In the genomic region with DNA sequence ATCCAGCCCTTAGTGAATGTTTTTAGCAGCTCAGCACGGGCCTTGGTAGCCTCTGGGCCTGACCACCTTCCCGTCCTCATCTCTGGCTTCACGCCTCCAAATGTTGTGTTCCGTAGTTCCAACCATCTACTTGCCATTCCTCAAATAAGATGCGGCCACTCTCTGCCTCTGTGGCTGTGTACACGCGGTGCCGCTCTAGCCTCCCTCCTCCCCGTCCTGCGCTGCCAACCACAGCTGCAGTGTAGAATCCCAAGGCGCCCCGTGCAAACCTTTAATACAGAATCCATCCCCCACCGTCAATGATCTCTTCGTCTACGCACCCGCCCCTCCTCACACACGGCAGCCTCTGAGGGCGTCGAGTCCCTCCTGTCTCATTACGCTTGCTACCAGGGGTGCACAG, we compare ENCODE assay signal across 20 cellular contexts.
DNase-seq lines count a peak whose midpoint lies in the region; ATAC-seq, FAIRE-seq and TF ChIP-seq lines count a peak whose summit lies in the region.
"Had no signal": no experiment of that assay in that cellular context is flagged by ENCODE, and none has a peak within 500 bp of the region (broad histone marks: within the 10 kb centered on the region; RNA-seq: fewer than 3 reads in every experiment).

No MANE protein-coding gene starts in this region.

- peaks cover 21% of the 10 kb centered on the region for H3K36me3 Mint-ChIP-seq in activated CD8-positive, alpha-beta T cell treated with anti-CD3 and anti-CD28 coated beads for 36 hours (ENCODE audit: low read depth)
- peaks cover 16% of the 10 kb centered on the region for H3K36me3 Mint-ChIP-seq in activated CD8-positive, alpha-beta T cell treated with anti-CD3 and anti-CD28 coated beads, Interleukin-2, amount 10 ng/mL, durations not matched to agents 7 days and 5 days (ENCODE audit: low read depth)
- peaks cover 6% of the 10 kb centered on the region for H3K36me3 Mint-ChIP-seq in IgD-negative memory B cell
- peaks cover 20 to 28% of the 10 kb centered on the region in 2 donors for H3K36me3 Mint-ChIP-seq in stimulated activated naive B cell treated with anti-CD40 and anti-IgM and Interleukin-4, amounts not matched to agents 10 μg/mL and 1 μg/mL and 100 μg/mL, for 72 hours

- H3K27me3 Mint-ChIP-seq in activated CD8-positive, alpha-beta T cell treated with anti-CD3 and anti-CD28 coated beads for 36 hours, result no peaks in the 10 kb centered on the region
- no peaks in the 10 kb centered on the region for H3K27me3 Mint-ChIP-seq in activated CD8-positive, alpha-beta T cell treated with anti-CD3 and anti-CD28 coated beads, Interleukin-2, amount 10 ng/mL, durations not matched to agents 7 days and 5 days (ENCODE audit: low read depth)
- no peaks in the 10 kb centered on the region for H3K27me3 Mint-ChIP-seq in IgD-negative memory B cell
- no peaks in the 10 kb centered on the region for H3K27me3 Mint-ChIP-seq in stimulated activated naive B cell treated with anti-CD40 and anti-IgM and Interleukin-4, amounts not matched to agents 10 μg/mL and 1 μg/mL and 100 μg/mL, for 72 hours
- H3K27me3 Mint-ChIP-seq: activated CD4-positive, alpha-beta memory T cell treated with anti-CD3 and anti-CD28 coated beads, Interleukin-2, amount 10 ng/mL, durations not matched to agents 7 days and 5 days had no signal

- H3K4me3 ChIP-seq in kidney (ENCODE audit: low read length in 2 of 2), result no peak overlapping the region
- H3K4me3 ChIP-seq in Peyer's patch, result no peak overlapping the region
- H3K4me3 ChIP-seq: HAP-1, uterus had no signal

- ATAC-seq in activated CD8-positive, alpha-beta T cell treated with anti-CD3 and anti-CD28 coated beads for 36 hours, result no peak
- ATAC-seq in activated CD8-positive, alpha-beta T cell treated with anti-CD3 and anti-CD28 coated beads, Interleukin-2, amount 10 ng/mL, durations not matched to agents 7 days and 5 days, result no peak
- no peak for ATAC-seq in stimulated activated naive B cell treated with anti-CD40 and anti-IgM and Interleukin-4, amounts not matched to agents 10 μg/mL and 1 μg/mL and 100 μg/mL, for 72 hours (replicated peaks)
- ATAC-seq: activated T-cell treated with anti-CD3 and anti-CD28 coated beads, Interleukin-2, amount 50 U/mL, for 72 hours; left colon; sciatic nerve had no signal

- H3K9me3 ChIP-seq in kidney (ENCODE audit: control insufficient read depth in 1 of 2, low read length in 2 of 2), result no peaks in the 10 kb centered on the region
- H3K9me3 ChIP-seq in Peyer's patch, result no peaks in the 10 kb centered on the region
- H3K9me3 ChIP-seq: HAP-1, uterus had no signal

- H3K4me1 Mint-ChIP-seq in activated CD8-positive, alpha-beta T cell treated with anti-CD3 and anti-CD28 coated beads for 36 hours (ENCODE audit: low read depth), result peaks cover 24% of the 10 kb centered on the region
- peaks cover 3% of the 10 kb centered on the region for H3K4me1 Mint-ChIP-seq in activated CD8-positive, alpha-beta T cell treated with anti-CD3 and anti-CD28 coated beads, Interleukin-2, amount 10 ng/mL, durations not matched to agents 7 days and 5 days (ENCODE audit: low read depth)
- H3K4me1 Mint-ChIP-seq in IgD-negative memory B cell, result peaks cover 0 to 2% (median 0%) of the 10 kb centered on the region in 3 donors
- H3K4me1 Mint-ChIP-seq in stimulated activated naive B cell treated with anti-CD40 and anti-IgM and Interleukin-4, amounts not matched to agents 10 μg/mL and 1 μg/mL and 100 μg/mL, for 72 hours, result peaks cover 0 to 2% of the 10 kb centered on the region in 2 donors
- H3K4me1 Mint-ChIP-seq: activated CD4-positive, alpha-beta memory T cell treated with anti-CD3 and anti-CD28 coated beads, Interleukin-2, amount 10 ng/mL, durations not matched to agents 7 days and 5 days had no signal

- no peak for FAIRE-seq in kidney (lab: Jason Lieb, UNC)

- H3K4me3 Mint-ChIP-seq in activated CD8-positive, alpha-beta T cell treated with anti-CD3 and anti-CD28 coated beads for 36 hours, result no peak overlapping the region
- no peak overlapping the region for H3K4me3 Mint-ChIP-seq in activated CD8-positive, alpha-beta T cell treated with anti-CD3 and anti-CD28 coated beads, Interleukin-2, amount 10 ng/mL, durations not matched to agents 7 days and 5 days
- H3K4me3 Mint-ChIP-seq in IgD-negative memory B cell, result no peak overlapping the region
- H3K4me3 Mint-ChIP-seq in stimulated activated naive B cell treated with anti-CD40 and anti-IgM and Interleukin-4, amounts not matched to agents 10 μg/mL and 1 μg/mL and 100 μg/mL, for 72 hours, result no peak overlapping the region
- H3K4me3 Mint-ChIP-seq: activated CD4-positive, alpha-beta memory T cell treated with anti-CD3 and anti-CD28 coated beads, Interleukin-2, amount 10 ng/mL, durations not matched to agents 7 days and 5 days; activated T-cell treated with anti-CD3 and anti-CD28 coated beads, Interleukin-2, amount 50 U/mL, for 72 hours had no signal

- no peak overlapping the region for H3K27ac ChIP-seq in kidney (ENCODE audit: low read depth in 2 of 2, low read length in 2 of 2)
- no peak overlapping the region for H3K27ac ChIP-seq in Peyer's patch

- no peak for TF ChIP-seq POLR2A in Peyer's patch (IDR thresholded peaks at IDR 0.05)

- H3K9ac ChIP-seq in kidney (ENCODE audit: low read length in 2 of 2), result no peak overlapping the region

- POLR2A ChIA-PET in activated CD8-positive, alpha-beta T cell treated with anti-CD3 and anti-CD28 coated beads for 36 hours (lab: Charles Lee), result no interaction called here
- POLR2A ChIA-PET in activated CD8-positive, alpha-beta T cell treated with anti-CD3 and anti-CD28 coated beads, Interleukin-2, amount 10 ng/mL, durations not matched to agents 7 days and 5 days (lab: Charles Lee), result no interaction called here

- H3K27me3 ChIP-seq in Peyer's patch, result no peaks in the 10 kb centered on the region
- H3K27me3 ChIP-seq: uterus had no signal

- H3K4me1 ChIP-seq in kidney (ENCODE audit: control insufficient read depth in 1 of 2, insufficient read depth in 1 of 2, low read depth in 1 of 2, low read length in 2 of 2), result peaks cover under 1 to 5% of the 10 kb centered on the region in 2 donors
- H3K4me1 ChIP-seq in Peyer's patch, result peaks cover 0 to 10% (median 0%) of the 10 kb centered on the region in 4 donors
- H3K4me1 ChIP-seq: HAP-1 had no signal

- peaks cover 11 to 24% of the 10 kb centered on the region in 2 donors for H3K36me3 ChIP-seq in kidney (ENCODE audit: control insufficient read depth in 1 of 2, insufficient read depth in 2 of 2, low read length in 2 of 2)
- H3K36me3 ChIP-seq in Peyer's patch, result peaks cover 0 to 43% (median 0%) of the 10 kb centered on the region in 3 donors
- H3K36me3 ChIP-seq: HAP-1, uterus had no signal

- intact Hi-C loops in activated CD8-positive, alpha-beta T cell treated with anti-CD3 and anti-CD28 coated beads for 36 hours (cut with micrococcal nuclease), result no loop called here
- intact Hi-C loops in kidney (cut with DNase I), result no loop called here

- no peak for TF ChIP-seq CTCF in activated CD8-positive, alpha-beta T cell treated with anti-CD3 and anti-CD28 coated beads for 36 hours (IDR thresholded peaks at IDR 0.05)
- TF ChIP-seq CTCF in kidney (IDR thresholded peaks at IDR 0.05; ENCODE audit: borderline replicate concordance, extremely low read depth, insufficient read depth), result no peak
- no peak for TF ChIP-seq CTCF in Peyer's patch (IDR thresholded peaks at IDR 0.05)

- no peaks in the 10 kb centered on the region for H3K9me3 Mint-ChIP-seq in activated CD8-positive, alpha-beta T cell treated with anti-CD3 and anti-CD28 coated beads for 36 hours
- H3K9me3 Mint-ChIP-seq in activated CD8-positive, alpha-beta T cell treated with anti-CD3 and anti-CD28 coated beads, Interleukin-2, amount 10 ng/mL, durations not matched to agents 7 days and 5 days (ENCODE audit: insufficient read depth), result no peaks in the 10 kb centered on the region
- no peaks in the 10 kb centered on the region for H3K9me3 Mint-ChIP-seq in IgD-negative memory B cell
- no peaks in the 10 kb centered on the region for H3K9me3 Mint-ChIP-seq in stimulated activated naive B cell treated with anti-CD40 and anti-IgM and Interleukin-4, amounts not matched to agents 10 μg/mL and 1 μg/mL and 100 μg/mL, for 72 hours
- H3K9me3 Mint-ChIP-seq: activated CD4-positive, alpha-beta memory T cell treated with anti-CD3 and anti-CD28 coated beads, Interleukin-2, amount 10 ng/mL, durations not matched to agents 7 days and 5 days; activated T-cell treated with anti-CD3 and anti-CD28 coated beads, Interleukin-2, amount 50 U/mL, for 72 hours had no signal

- CTCF ChIA-PET in activated CD8-positive, alpha-beta T cell treated with anti-CD3 and anti-CD28 coated beads for 36 hours (lab: Charles Lee), result interaction anchor here (0.7 kb wide), 1 partner anchor 57 kb away, joined by 3 read pairs; no protein-coding TSS in a partner anchor
- CTCF ChIA-PET in activated CD8-positive, alpha-beta T cell treated with anti-CD3 and anti-CD28 coated beads, Interleukin-2, amount 10 ng/mL, durations not matched to agents 7 days and 5 days (lab: Charles Lee), result interaction anchor here (1.1 kb wide), 1 partner anchor 83 kb away, joined by 3 read pairs; no protein-coding TSS in a partner anchor

- no peak for DNase-seq in activated CD8-positive, alpha-beta T cell treated with anti-CD3 and anti-CD28 coated beads for 36 hours
- no peak for DNase-seq in activated CD8-positive, alpha-beta T cell treated with anti-CD3 and anti-CD28 coated beads, Interleukin-2, amount 10 ng/mL, durations not matched to agents 7 days and 5 days
- DNase-seq in kidney (peak; percentile 40), NCI-H2196 (lab: John Stamatoyannopoulos, UW; ENCODE audit: unreplicated experiment) (no peak), Peyer's patch (no peak), NCI-H69 (lab: John Stamatoyannopoulos, UW) (no peak)
- DNase-seq in stimulated activated naive B cell treated with anti-CD40 and anti-IgM and Interleukin-4, amounts not matched to agents 10 μg/mL and 1 μg/mL and 100 μg/mL, for 72 hours, result no peak
- DNase-seq: activated CD4-positive, alpha-beta memory T cell treated with anti-CD3 and anti-CD28 coated beads, Interleukin-2, amount 10 ng/mL, durations not matched to agents 7 days and 5 days; activated T-cell treated with anti-CD3 and anti-CD28 coated beads, Interleukin-2, amount 50 U/mL, for 72 hours; left colon; midbrain; NCI-H1105 treated with DMSO at 0.1 percent for 48 hours; NCI-H2107; NCI-H526 treated with DMSO at 0.1 percent for 48 hours; SHP77; stimulated activated naive CD4-positive, alpha-beta T cell; uterus had no signal

- H3K27ac Mint-ChIP-seq in activated CD8-positive, alpha-beta T cell treated with anti-CD3 and anti-CD28 coated beads for 36 hours, result peak overlapping the region; percentile 14
- H3K27ac Mint-ChIP-seq in activated CD8-positive, alpha-beta T cell treated with anti-CD3 and anti-CD28 coated beads, Interleukin-2, amount 10 ng/mL, durations not matched to agents 7 days and 5 days, result no peak overlapping the region
- H3K27ac Mint-ChIP-seq in IgD-negative memory B cell, result peak overlapping the region in 2 of 3 donors; percentile 23 to 76
- H3K27ac Mint-ChIP-seq in stimulated activated naive B cell treated with anti-CD40 and anti-IgM and Interleukin-4, amounts not matched to agents 10 μg/mL and 1 μg/mL and 100 μg/mL, for 72 hours, result peak overlapping the region; percentile 2
- H3K27ac Mint-ChIP-seq: activated CD4-positive, alpha-beta memory T cell treated with anti-CD3 and anti-CD28 coated beads, Interleukin-2, amount 10 ng/mL, durations not matched to agents 7 days and 5 days; activated T-cell treated with anti-CD3 and anti-CD28 coated beads, Interleukin-2, amount 50 U/mL, for 72 hours had no signal
